19 cellular contexts compared by ENCODE assay signal in the genomic region with DNA sequence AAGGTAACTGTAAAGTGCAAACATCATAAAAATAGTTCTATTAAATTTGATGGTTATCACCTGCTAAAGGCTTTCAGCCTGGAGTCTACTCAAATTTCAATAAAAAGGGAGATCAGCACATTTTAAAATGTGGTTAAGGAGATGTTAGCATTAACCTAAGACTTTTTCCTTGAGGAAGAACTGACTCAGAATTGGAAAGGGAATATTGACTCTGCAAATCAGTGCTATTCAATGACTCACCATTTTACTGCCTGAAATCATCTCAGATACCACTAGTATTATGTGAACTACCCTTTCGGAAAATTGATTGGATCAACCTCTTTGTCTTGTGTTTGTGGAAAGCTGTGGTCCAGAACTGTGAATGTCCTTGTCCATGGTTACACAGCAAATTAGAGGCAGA.
DNase-seq lines count a peak whose midpoint lies in the region; FAIRE-seq and TF ChIP-seq lines count a peak whose summit lies in the region.
"Had no signal": no experiment of that assay in that cellular context is flagged by ENCODE, and none has a peak within 500 bp of the region (broad histone marks: within the 10 kb centered on the region; RNA-seq: fewer than 3 reads in every experiment).

No MANE protein-coding gene starts in this region.

- no peak for FAIRE-seq in astrocyte (lab: Jason Lieb, UNC)
- FAIRE-seq: frontal cortex had no signal

- no peaks in the 10 kb centered on the region for H3K9me3 ChIP-seq in astrocyte (ENCODE audit: insufficient read depth, low read depth, low read length)
- H3K9me3 ChIP-seq: HAP-1, psoas muscle had no signal

- no peaks in the 10 kb centered on the region for H3K27me3 ChIP-seq in astrocyte (ENCODE audit: insufficient read depth, low read length)

- no peak overlapping the region for H2AFZ ChIP-seq in astrocyte (ENCODE audit: low read depth, low read length)

- POLR2A ChIA-PET in AG04449 (lab: Yijun Ruan, JAX): no interaction called here

- H3K9me3 Mint-ChIP-seq in astrocyte (ENCODE audit: unreplicated experiment): peaks cover 8% of the 10 kb centered on the region
- H3K9me3 Mint-ChIP-seq: natural killer cell; stimulated activated naive CD8-positive, alpha-beta T cell treated with anti-CD3 and anti-CD28 coated beads, Interleukin-15, Interleukin-2, amounts not matched to agents 100 ng/mL and 50 ng/mL, for 24 hours had no signal

- DNase-seq in AG04449 (ENCODE audit: low read depth, low spot score) (peak; percentile 29), HFF-Myc (ENCODE audit: extremely low read depth, low read depth) (peak; percentile 17), astrocyte (ENCODE audit: low read depth) (peak; percentile 71), hepatic stellate cell (ENCODE audit: low spot score) (peak; percentile 21), NCI-H1105 treated with DMSO at 0.1 percent for 48 hours (lab: John Stamatoyannopoulos, UW) (no peak), retina (no peak), SHP77 (lab: John Stamatoyannopoulos, UW) (no peak)
- no peak for DNase-seq in stimulated activated CD4-positive, alpha-beta T cell treated with anti-CD3 and anti-CD28 coated beads, Interleukin-4, amount 100 ng/mL, for 4 hours
- DNase-seq: activated naive CD4-positive, alpha-beta T cell treated with anti-CD3 and anti-CD28 coated beads for 36 hours; Karpas-422; natural killer cell; NCI-H187 treated with DMSO at 0.1 percent for 48 hours; NCI-H526 treated with DMSO at 0.1 percent for 48 hours; psoas muscle; T-helper 17 cell had no signal

- H3K27me3 Mint-ChIP-seq in astrocyte (ENCODE audit: low read depth, unreplicated experiment): peaks cover 4% of the 10 kb centered on the region

- H3K36me3 Mint-ChIP-seq in astrocyte (ENCODE audit: low read depth, unreplicated experiment): peaks cover 5% of the 10 kb centered on the region
- H3K36me3 Mint-ChIP-seq: natural killer cell had no signal

- no peak overlapping the region for H3K4me3 Mint-ChIP-seq in astrocyte (ENCODE audit: unreplicated experiment)
- H3K4me3 Mint-ChIP-seq: activated naive CD4-positive, alpha-beta T cell treated with anti-CD3 and anti-CD28 coated beads for 36 hours; natural killer cell; stimulated activated naive CD8-positive, alpha-beta T cell treated with anti-CD3 and anti-CD28 coated beads, Interleukin-15, Interleukin-2, amounts not matched to agents 100 ng/mL and 50 ng/mL, for 24 hours; T-helper 17 cell had no signal

- CTCF ChIA-PET in AG04449 (lab: Yijun Ruan, JAX): interaction anchor here (1.0 to 2.2 kb wide), 2 partner anchors 12 to 18 kb away, joined by 4 to 14 read pairs; no protein-coding TSS in a partner anchor

- peaks cover 5% of the 10 kb centered on the region for H3K4me1 Mint-ChIP-seq in astrocyte (ENCODE audit: low read depth, unreplicated experiment)
- H3K4me1 Mint-ChIP-seq: T-helper 17 cell had no signal

- no peak overlapping the region for H3K4me2 ChIP-seq in astrocyte (ENCODE audit: low read length)

- no peaks in the 10 kb centered on the region for H3K79me2 ChIP-seq in astrocyte (ENCODE audit: insufficient read depth, low read length)

- TF ChIP-seq CTCF in AG04449 (IDR thresholded peaks at IDR 0.05; ENCODE audit: insufficient read depth, low read length, missing control alignments): no peak
- no peak for TF ChIP-seq CTCF in HFF-Myc (IDR thresholded peaks at IDR 0.05; ENCODE audit: low read depth, low read length, missing control alignments)
- no peak for TF ChIP-seq CTCF in astrocyte (IDR thresholded peaks at IDR 0.05; ENCODE audit: insufficient read depth, low read depth, low read length)

- no peaks in the 10 kb centered on the region for H3K36me3 ChIP-seq in astrocyte (ENCODE audit: insufficient read depth, low read length)
- H3K36me3 ChIP-seq: HAP-1 had no signal

- H3K27ac Mint-ChIP-seq in astrocyte (ENCODE audit: unreplicated experiment): no peak overlapping the region
- H3K27ac Mint-ChIP-seq: activated naive CD4-positive, alpha-beta T cell treated with anti-CD3 and anti-CD28 coated beads for 36 hours; natural killer cell; stimulated activated naive CD8-positive, alpha-beta T cell treated with anti-CD3 and anti-CD28 coated beads, Interleukin-15, Interleukin-2, amounts not matched to agents 100 ng/mL and 50 ng/mL, for 24 hours; T-helper 17 cell had no signal

- H3K9ac ChIP-seq in astrocyte (ENCODE audit: low read length): no peak overlapping the region

- H3K4me1 ChIP-seq in astrocyte (ENCODE audit: insufficient read depth, low read length): no peaks in the 10 kb centered on the region
- H3K4me1 ChIP-seq: HAP-1 had no signal

- H3K27ac ChIP-seq in astrocyte (ENCODE audit: low read depth, low read length): no peak overlapping the region
- H3K27ac ChIP-seq: HL-60, psoas muscle had no signal

- H3K4me3 ChIP-seq in AG04449 (ENCODE audit: low read depth, low read length) (no peak overlapping the region), HFF-Myc (replicated peaks; ENCODE audit: low read depth, low read length) (no peak overlapping the region), astrocyte (ENCODE audit: insufficient read depth, low read depth, low read length) (no peak overlapping the region)
- H3K4me3 ChIP-seq: HAP-1, psoas muscle had no signal

- H4K20me1 ChIP-seq in astrocyte (ENCODE audit: insufficient read depth, low read length): no peaks in the 10 kb centered on the region

Comparison
In these comparisons a context has a peak if more than half of its experiments do, and no peak if none do; other contexts are left out.
1. DNase-seq: peak in AG04449 (single experiment), HFF-Myc (single experiment), astrocyte (single experiment) and hepatic stellate cell (single experiment); none in NCI-H1105 treated with DMSO at 0.1 percent for 48 hours (single experiment), retina (single experiment), SHP77 (0 of 2) and stimulated activated CD4-positive, alpha-beta T cell treated with anti-CD3 and anti-CD28 coated beads, Interleukin-4, amount 100 ng/mL, for 4 hours (0 of 2).